13 cellular contexts compared by ENCODE assay signal in genomic region chr17:13484020-13484419, GRCh38.
"Had no signal": no experiment of that assay in that cellular context is flagged by ENCODE, and none has a peak within 500 bp of the region (broad histone marks: within the 10 kb centered on the region; RNA-seq: fewer than 3 reads in every experiment).

No MANE protein-coding gene starts in this region.

- H3K4me3 Mint-ChIP-seq: stimulated activated naive CD8-positive, alpha-beta T cell treated with anti-CD3 and anti-CD28 coated beads, Interleukin-15, Interleukin-2, amounts not matched to agents 100 ng/mL and 50 ng/mL, for 24 hours; T-helper 17 cell had no signal

- FAIRE-seq: colon, keratinocyte had no signal

- H3K27me3 ChIP-seq: gastroesophageal sphincter, testis had no signal

- H3K36me3 ChIP-seq: gastroesophageal sphincter had no signal

- H3K4me3 ChIP-seq: gastroesophageal sphincter, testis had no signal

- H3K9me3 ChIP-seq: testis had no signal

- DNase-seq: activated CD4-positive, alpha-beta T cell treated with anti-CD3 and anti-CD28 coated beads, Interleukin-2, amount 50 U/mL, for 4 hours; activated CD4-positive, CD25-positive, alpha-beta regulatory T cell; activated effector memory CD4-positive, alpha-beta T cell treated with Interleukin-2 at 50 U/mL for 16 hours; activated T-cell treated with anti-CD3 and anti-CD28 coated beads, Interleukin-2, amount 50 U/mL, for 1 hour; stimulated activated CD4-positive, alpha-beta T cell treated with anti-CD3 and anti-CD28 coated beads, Interleukin-4, amount 100 ng/mL, for 1 hour; stimulated activated CD8-positive, alpha-beta memory T cell treated with anti-CD3 and anti-CD28 coated beads, Interleukin-4, amount 100 ng/mL, for 48 hours; T-helper 17 cell; testis had no signal

- ATAC-seq: activated naive CD4-positive, alpha-beta T cell treated with anti-CD3 and anti-CD28 coated beads, Interleukin-2, amount 50 U/mL, for 72 hours; gastroesophageal sphincter; T-helper 17 cell had no signal

- H3K4me1 Mint-ChIP-seq: T-helper 17 cell had no signal

- H3K27ac ChIP-seq: gastroesophageal sphincter, testis had no signal

- H3K4me1 ChIP-seq: gastroesophageal sphincter, testis had no signal
